Comparison of ENCODE assay signal across 14 cellular contexts in the genomic region with DNA sequence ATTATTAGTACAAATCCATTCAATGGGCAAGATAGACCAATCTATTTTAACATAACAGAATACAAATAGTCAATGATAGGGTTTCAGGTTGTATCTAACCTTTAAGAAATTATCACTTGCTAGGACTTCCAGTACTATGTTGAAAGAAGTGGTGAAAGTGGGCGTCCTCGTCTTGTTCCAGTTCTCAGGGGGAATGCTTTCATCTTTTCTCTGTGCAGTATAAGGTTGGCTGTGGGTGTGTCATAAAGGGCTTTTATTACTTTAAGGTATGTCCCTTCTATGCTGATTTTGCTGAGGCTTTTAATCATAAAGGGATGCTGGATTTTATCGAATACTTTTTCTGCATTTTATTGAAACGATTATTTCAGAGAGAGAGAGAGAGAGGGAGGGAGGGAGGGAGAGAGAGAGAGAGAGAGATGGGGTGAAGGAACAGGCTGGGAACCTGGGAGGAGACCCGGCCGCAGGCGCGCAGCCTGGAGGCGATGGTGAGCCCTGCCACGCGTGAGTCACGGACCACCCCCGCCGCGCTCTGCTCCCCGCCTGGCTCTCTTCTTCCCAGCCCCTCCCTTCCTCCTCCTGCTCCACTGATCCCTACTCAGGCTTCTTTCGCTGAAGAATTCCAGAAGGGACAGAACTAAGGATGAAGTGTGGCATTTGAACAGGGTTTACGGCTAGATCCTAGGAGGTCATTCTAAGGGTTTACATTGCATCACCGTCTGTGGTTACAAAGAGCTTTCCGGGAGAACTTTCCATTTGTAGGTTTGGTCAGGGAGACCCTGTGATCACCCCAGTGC. TPM values are rescaled to one million over a fixed set of nuclear protein-coding genes. Genes with fewer than 3 reads are reported as not detected.
DNase-seq lines count a peak whose midpoint lies in the region; ATAC-seq and TF ChIP-seq lines count a peak whose summit lies in the region.
"Had no signal": no experiment of that assay in that cellular context is flagged by ENCODE, and none has a peak within 500 bp of the region (broad histone marks: within the 10 kb centered on the region; RNA-seq: fewer than 3 reads in every experiment).

No MANE protein-coding gene starts in this region.

- H3K79me2 ChIP-seq in mammary epithelial cell (ENCODE audit: insufficient read depth, low read length), result no peaks in the 10 kb centered on the region

- CTCF ChIA-PET in mammary epithelial cell (lab: Charles Lee; ENCODE audit: low non-redundant PET), result no interaction called here

- H3K27me3 ChIP-seq in HUES64 (ENCODE audit: insufficient read depth, low read length) (peaks cover 96% of the 10 kb centered on the region), mammary epithelial cell (ENCODE audit: insufficient read depth, low read length) (peaks cover 14% of the 10 kb centered on the region)

- H3K4me3 ChIP-seq in HUES64 (ENCODE audit: low read length), result peak overlapping the region; percentile 41
- peak overlapping the region in 2 of 3 experiments; percentile 26 to 33 for H3K4me3 ChIP-seq in mammary epithelial cell (replicated peaks in 1 of 3; ENCODE audit: insufficient read depth in 1 of 3, low read depth in 2 of 3, low read length in 3 of 3)
- H3K4me3 ChIP-seq: gastroesophageal sphincter, prostate gland, stomach had no signal

- peak overlapping the region; percentile 80 for H3K4me2 ChIP-seq in mammary epithelial cell (ENCODE audit: insufficient read depth, low read depth, low read length)

- 26% methylated on average over 20 of the region's 20 CpGs for WGBS in HUES64
- 0% methylated on average over 5 of the region's 20 CpGs for WGBS in mammary epithelial cell (ENCODE audit: low coverage, missing lambda C conversion rate)

- H3K4me1 ChIP-seq in HUES64 (ENCODE audit: insufficient read depth, low read length) (peaks cover 4% of the 10 kb centered on the region; the same call in 1 of the 2 replicates), mammary epithelial cell (ENCODE audit: insufficient read depth, low read length) (peaks cover 12% of the 10 kb centered on the region)
- H3K4me1 ChIP-seq: prostate gland had no signal

- no peaks in the 10 kb centered on the region for H4K20me1 ChIP-seq in mammary epithelial cell (ENCODE audit: insufficient read depth, low read length)

- ATAC-seq in GM19452 (IDR thresholded peaks at IDR 0.05; ENCODE audit: unreplicated experiment), result no peak
- ATAC-seq: gastroesophageal sphincter had no signal

- in situ Hi-C loops in mammary epithelial cell (cut with MboI; ENCODE audit: low sequenced_read_pairs in 2 of 2), result no loop called here

- H3K36me3 ChIP-seq in HUES64 (ENCODE audit: insufficient read depth, low read length) (no peaks in the 10 kb centered on the region), mammary epithelial cell (ENCODE audit: insufficient read depth, low read length) (no peaks in the 10 kb centered on the region)
- H3K36me3 ChIP-seq: gastroesophageal sphincter, prostate gland, stomach had no signal

- TF ChIP-seq CTCF in mammary epithelial cell (conservative IDR thresholded peaks at IDR 0.05 in 1 of 2, IDR thresholded peaks at IDR 0.05 in 1 of 2; ENCODE audit: extremely low read depth in 1 of 2, insufficient read depth in 1 of 2, low read depth in 1 of 2, low read length in 2 of 2), result no peak

- peak; percentile 64 for DNase-seq in EL
- DNase-seq in mammary epithelial cell, result peak; percentile 50
- DNase-seq in kidney tubule cell (ENCODE audit: low spot score), result peak; percentile 15
- no peak for DNase-seq in NCI-H2081 treated with DMSO at 0.1 percent for 48 hours (lab: John Stamatoyannopoulos, UW)
- no peak for DNase-seq in Kasumi-1 (lab: John Stamatoyannopoulos, UW)
- no peak for DNase-seq in ecto neural progenitor cell (ENCODE audit: low spot score)
- DNase-seq: activated naive CD4-positive, alpha-beta T cell; mesendoderm; stimulated activated CD4-positive, alpha-beta T cell treated with anti-CD3 and anti-CD28 coated beads, Interleukin-2, amount 100 ng/mL, for 48 hours; stomach had no signal

- peak overlapping the region; percentile 78 for H2AFZ ChIP-seq in mammary epithelial cell (ENCODE audit: low read depth, low read length)

- no peak overlapping the region for H3K27ac ChIP-seq in HUES64 (ENCODE audit: low read depth, low read length)
- H3K27ac ChIP-seq in mammary epithelial cell (ENCODE audit: insufficient read depth, low read depth, low read length), result no peak overlapping the region
- H3K27ac ChIP-seq: gastroesophageal sphincter, prostate gland, stomach had no signal

- H3K9ac ChIP-seq in HUES64 (ENCODE audit: low read depth, low read length), result no peak overlapping the region
- H3K9ac ChIP-seq in mammary epithelial cell (ENCODE audit: insufficient read depth, low read length), result no peak overlapping the region

- H3K9me3 ChIP-seq in HUES64 (ENCODE audit: insufficient read depth, low read depth, low read length), result no peaks in the 10 kb centered on the region
- H3K9me3 ChIP-seq in mammary epithelial cell (replicated peaks; ENCODE audit: insufficient read depth, low read length), result no peaks in the 10 kb centered on the region
- H3K9me3 ChIP-seq: gastroesophageal sphincter, prostate gland, stomach had no signal

- no TSS peak for BruUV-seq in mammary epithelial cell (replicated peaks; lab: Mats Ljungman, UMichigan)

- dilution Hi-C loops in mammary epithelial cell (cut with HindIII; ENCODE audit: low sequenced_read_pairs), result no loop called here

- intact Hi-C loops in mammary epithelial cell (cut with micrococcal nuclease), result no loop called here

RNA-seq across cellular contexts. Expression of gene HLA-E, which starts 45.5 kb away (rescaled TPM):
- 15.0 TPM for polyA plus RNA-seq in HUES64 (2013, experiment 1 of 2)
- polyA plus RNA-seq in HUES64 (2013, experiment 2 of 2), result 19.5 TPM
- 100 to 1,000 TPM; 106 to 145 TPM for total RNA-seq in mammary epithelial cell
- polyA plus RNA-seq in mammary epithelial cell, result 77.2 TPM
- 74.7 TPM for polyA minus RNA-seq in mammary epithelial cell

Comparison
In these comparisons a context has a peak if more than half of its experiments do, and no peak if none do; other contexts are left out.
1. DNase-seq: peak in EL (single experiment), mammary epithelial cell (single experiment) and kidney tubule cell (single experiment); none in NCI-H2081 treated with DMSO at 0.1 percent for 48 hours (single experiment), Kasumi-1 (0 of 2) and ecto neural progenitor cell (single experiment).